ENCODE assay signal across 8 cellular contexts in the genomic region with DNA sequence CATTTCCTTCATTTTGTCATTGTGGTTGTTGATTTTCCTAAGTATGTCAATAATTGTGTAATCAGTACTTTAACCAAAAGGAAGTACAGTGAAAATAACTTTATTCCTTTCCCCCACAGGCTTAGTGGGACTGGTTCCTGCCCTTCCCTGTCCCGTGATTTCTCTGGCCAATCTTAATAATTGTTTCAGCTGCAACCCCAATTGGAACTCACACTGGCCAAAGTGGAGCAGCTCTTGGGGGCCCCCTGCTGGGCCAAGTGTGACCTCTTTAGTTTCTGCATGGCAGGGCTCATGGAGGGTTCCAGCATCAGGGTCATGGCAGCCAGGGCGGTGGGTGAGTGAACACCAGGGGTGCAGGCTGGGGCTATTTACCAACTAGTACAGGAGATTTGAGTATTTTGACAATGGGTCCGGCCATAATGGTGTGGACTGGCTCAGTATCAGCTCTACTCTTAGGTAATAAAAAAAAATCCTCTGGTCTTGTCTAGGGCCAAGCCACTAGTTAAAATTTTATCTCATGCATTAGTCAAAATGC. TPM values are rescaled to one million over a fixed set of nuclear protein-coding genes. Genes with fewer than 3 reads are reported as not detected.
DNase-seq lines count a peak whose midpoint lies in the region; ATAC-seq and TF ChIP-seq lines count a peak whose summit lies in the region.

No MANE protein-coding gene starts in this region.

- TF ChIP-seq CTCF in fibroblast of lung (conservative IDR thresholded peaks at IDR 0.05 in 1 of 2, IDR thresholded peaks at IDR 0.05 in 1 of 2; ENCODE audit: low read depth in 1 of 2, low read length in 2 of 2), result peak; percentile 83 to 84

- H3K4me3 ChIP-seq in CD4-positive, CD25-positive, alpha-beta regulatory T cell (ENCODE audit: low read depth, low read length), result no peak overlapping the region
- H3K4me3 ChIP-seq in fibroblast of lung (replicated peaks in 1 of 4; ENCODE audit: control extremely low read depth in 1 of 4, insufficient read depth in 1 of 4, low read depth in 3 of 4, low read length in 4 of 4), result no peak overlapping the region
- no peak overlapping the region for H3K4me3 ChIP-seq in neuronal stem cell (ENCODE audit: low read length in 2 of 2)

- no peak overlapping the region for H4K91ac ChIP-seq in neuronal stem cell (ENCODE audit: low read depth, low read length, poor library complexity)

- H3K79me2 ChIP-seq in fibroblast of lung (ENCODE audit: control insufficient read depth, insufficient read depth, low read length), result no peaks in the 10 kb centered on the region

- H2AK5ac ChIP-seq in neuronal stem cell (ENCODE audit: low read depth, low read length), result no peak overlapping the region

- H2AFZ ChIP-seq in fibroblast of lung (ENCODE audit: low read length), result no peak overlapping the region
- no peak overlapping the region for H2AFZ ChIP-seq in neuronal stem cell (ENCODE audit: low read length)

- H3K27me3 Mint-ChIP-seq in CD4-positive, CD25-positive, alpha-beta regulatory T cell, result peaks cover 8% of the 10 kb centered on the region

- H3K27ac ChIP-seq in CD4-positive, CD25-positive, alpha-beta regulatory T cell (ENCODE audit: insufficient read depth, low read length, poor library complexity, severe bottlenecking), result no peak overlapping the region
- H3K27ac ChIP-seq in fibroblast of lung (ENCODE audit: insufficient read depth, low read length) (no peak overlapping the region), neuronal stem cell (replicated peaks; ENCODE audit: low read length) (no peak overlapping the region)

- H3K23ac ChIP-seq in neuronal stem cell (ENCODE audit: low read depth, low read length, poor library complexity), result no peak overlapping the region

- H4K20me1 ChIP-seq in fibroblast of lung (ENCODE audit: control insufficient read depth, extremely low read depth, insufficient read depth, low read length), result no peaks in the 10 kb centered on the region

- peak; percentile 73 to 74 for ATAC-seq in CD4-positive, CD25-positive, alpha-beta regulatory T cell (ENCODE audit: low read depth in 2 of 2)
- peak; percentile 79 for ATAC-seq in GM19395 (IDR thresholded peaks at IDR 0.05; ENCODE audit: unreplicated experiment)

- no peak overlapping the region for H3K4ac ChIP-seq in neuronal stem cell (ENCODE audit: low read length)

- no peaks in the 10 kb centered on the region for H3K27me3 ChIP-seq in CD4-positive, CD25-positive, alpha-beta regulatory T cell (ENCODE audit: control insufficient read depth, insufficient read depth, low read length)
- H3K27me3 ChIP-seq in fibroblast of lung (ENCODE audit: control insufficient read depth, insufficient read depth, low read length), result no peaks in the 10 kb centered on the region
- H3K27me3 ChIP-seq in neuronal stem cell (ENCODE audit: control insufficient read depth in 3 of 3, insufficient read depth in 3 of 3, low read depth in 1 of 3, low read length in 3 of 3), result no peaks in the 10 kb centered on the region

- H3K36me3 ChIP-seq in CD4-positive, CD25-positive, alpha-beta regulatory T cell (ENCODE audit: control insufficient read depth, insufficient read depth, low read length), result no peaks in the 10 kb centered on the region
- H3K36me3 ChIP-seq in fibroblast of lung (ENCODE audit: control insufficient read depth, insufficient read depth, low read length), result no peaks in the 10 kb centered on the region
- no peaks in the 10 kb centered on the region for H3K36me3 ChIP-seq in neuronal stem cell (replicated peaks in 1 of 2; ENCODE audit: control insufficient read depth in 2 of 2, insufficient read depth in 2 of 2, low read length in 2 of 2)

- peak overlapping the region in 1 of 3 donors; percentile 21 for H3K27ac Mint-ChIP-seq in CD4-positive, CD25-positive, alpha-beta regulatory T cell

- no peak overlapping the region for H2BK15ac ChIP-seq in neuronal stem cell (ENCODE audit: low read length)

- no peak overlapping the region for H2BK120ac ChIP-seq in neuronal stem cell (ENCODE audit: low read depth, low read length)

- H3K9ac ChIP-seq in fibroblast of lung (ENCODE audit: insufficient read depth, low read length) (no peak overlapping the region), neuronal stem cell (ENCODE audit: low read depth, low read length, poor library complexity) (no peak overlapping the region)

- H2BK5ac ChIP-seq in neuronal stem cell (ENCODE audit: low read length), result no peak overlapping the region

- H3K18ac ChIP-seq in neuronal stem cell (ENCODE audit: low read length), result no peak overlapping the region

- H2BK12ac ChIP-seq in neuronal stem cell (ENCODE audit: low read length), result no peak overlapping the region

- no CpG with 5 or more reads among the region's 3 CpGs for WGBS in neuronal stem cell (ENCODE audit: extremely low coverage in 2 of 2, insufficient read length in 2 of 2, insufficient replicate concordance in 1 of 2), 2 donors

- no peaks in the 10 kb centered on the region for H3K9me3 ChIP-seq in CD4-positive, CD25-positive, alpha-beta regulatory T cell (ENCODE audit: control insufficient read depth in 2 of 2, low read length in 2 of 2)
- H3K9me3 ChIP-seq in fibroblast of lung (ENCODE audit: control insufficient read depth, insufficient read depth, low read depth, low read length) (no peaks in the 10 kb centered on the region), neuronal stem cell (replicated peaks in 1 of 2; ENCODE audit: control insufficient read depth in 2 of 2, insufficient read depth in 1 of 2, low read depth in 1 of 2, low read length in 2 of 2) (no peaks in the 10 kb centered on the region)

- peak; percentile 50 to 77 (median 69) for DNase-seq in CD4-positive, CD25-positive, alpha-beta regulatory T cell
- DNase-seq in HS-5 (ENCODE audit: low read depth) (peak; percentile 55), OCI-M1 (lab: John Stamatoyannopoulos, UW) (peak; percentile 89), activated T-cell treated with anti-CD3 and anti-CD28 coated beads for 4 hours (peak; percentile 67), fibroblast of lung (ENCODE audit: low read depth in 2 of 2) (peak; percentile 61 to 75), neuronal stem cell (ENCODE audit: low spot score) (peak; percentile 57), stromal cell of bone marrow (ENCODE audit: low read depth) (peak; percentile 75)

- H4K8ac ChIP-seq in neuronal stem cell (ENCODE audit: low read depth, low read length), result no peak overlapping the region

- no peaks in the 10 kb centered on the region for H3K79me1 ChIP-seq in neuronal stem cell (ENCODE audit: low read depth, low read length)

- H3K4me3 Mint-ChIP-seq in CD4-positive, CD25-positive, alpha-beta regulatory T cell, result no peak overlapping the region

- no peaks in the 10 kb centered on the region for H3K36me3 Mint-ChIP-seq in CD4-positive, CD25-positive, alpha-beta regulatory T cell

- H3K4me1 Mint-ChIP-seq in CD4-positive, CD25-positive, alpha-beta regulatory T cell, result peaks cover 4 to 12% (median 6%) of the 10 kb centered on the region in 4 donors

- no peak overlapping the region for H3K14ac ChIP-seq in neuronal stem cell (ENCODE audit: low read length)

- H3K9me3 Mint-ChIP-seq in CD4-positive, CD25-positive, alpha-beta regulatory T cell, result peaks cover 0 to 1% (median 0%) of the 10 kb centered on the region in 7 donors

- H3K4me2 ChIP-seq in fibroblast of lung (ENCODE audit: extremely low read depth, insufficient read depth, low read length), result no peak overlapping the region
- H3K4me2 ChIP-seq in neuronal stem cell (ENCODE audit: insufficient read depth, low read length, poor library complexity, severe bottlenecking), result no peak overlapping the region

- no peaks in the 10 kb centered on the region for H3K4me1 ChIP-seq in CD4-positive, CD25-positive, alpha-beta regulatory T cell (ENCODE audit: control insufficient read depth, insufficient read depth, low read length, poor library complexity, severe bottlenecking)
- H3K4me1 ChIP-seq in fibroblast of lung (ENCODE audit: control insufficient read depth, extremely low read depth, insufficient read depth, low read length), result no peaks in the 10 kb centered on the region
- H3K4me1 ChIP-seq in neuronal stem cell (ENCODE audit: control insufficient read depth in 2 of 2, insufficient read depth in 1 of 2, low read depth in 1 of 2, low read length in 2 of 2), result peaks cover 3 to 9% of the 10 kb centered on the region in 2 donors

RNA-seq across cellular contexts. Expression of gene CYCS, which starts 31.7 kb away (rescaled TPM):
- total RNA-seq in CD4-positive, CD25-positive, alpha-beta regulatory T cell, result 186 TPM
- 100 to 1,000 TPM; 119 to 161 (median 136) TPM for polyA plus RNA-seq in CD4-positive, CD25-positive, alpha-beta regulatory T cell
- 25.7 and 32.7 TPM in 2 replicates for total RNA-seq in fibroblast of lung
- polyA plus RNA-seq in fibroblast of lung, result 76.5 and 84.8 TPM in 2 replicates
- polyA plus RNA-seq in fibroblast of lung (2012), result 85.7 and 99.7 TPM in 2 replicates
- 5.4 and 9.1 TPM in 2 replicates for polyA minus RNA-seq in fibroblast of lung (ENCODE audit: low replicate concordance)
- 86.0 TPM for polyA plus RNA-seq in neuronal stem cell (2013, experiment 1 of 2)
- polyA plus RNA-seq in neuronal stem cell (2013, experiment 2 of 2), result 89.2 TPM
